30 cellular contexts compared by ENCODE assay signal in the genomic region with DNA sequence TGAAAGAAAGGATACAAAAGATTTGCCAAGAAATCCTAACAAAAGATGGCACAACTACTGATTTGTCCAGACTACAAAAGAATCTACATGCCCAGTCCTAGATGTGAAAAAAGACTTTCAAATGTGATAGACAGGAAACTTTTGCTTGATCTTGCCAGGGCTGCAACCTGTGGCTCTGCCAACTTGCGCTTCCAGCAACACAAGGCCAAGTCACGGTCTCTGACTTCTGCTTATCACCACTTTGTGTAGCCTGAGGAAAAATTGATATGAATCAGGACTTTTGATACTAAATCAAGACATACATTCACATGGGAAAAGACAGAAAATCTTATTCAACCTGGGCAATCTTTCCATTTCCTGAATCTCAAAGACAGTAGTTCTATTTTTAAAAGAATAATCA.
"Had no signal": no experiment of that assay in that cellular context is flagged by ENCODE, and none has a peak within 500 bp of the region (broad histone marks: within the 10 kb centered on the region; RNA-seq: fewer than 3 reads in every experiment).

No MANE protein-coding gene starts in this region.

- DNase-seq: activated B cell treated with CpG ODN at 0.5 μM for 24 hours; activated CD4-positive, alpha-beta memory T cell treated with anti-CD3 and anti-CD28 coated beads for 36 hours; activated CD4-positive, alpha-beta T cell treated with anti-CD3 and anti-CD28 coated beads for 4 hours; activated CD4-positive, alpha-beta T cell treated with anti-CD3 and anti-CD28 coated beads, Interleukin-2, amount 10 ng/mL, durations not matched to agents 24 days and 14 days; activated CD4-positive, alpha-beta T cell treated with anti-CD3 and anti-CD28 coated beads, Interleukin-2, amount 50 U/mL, for 1 hour; activated CD4-positive, alpha-beta T cell treated with anti-CD3 and anti-CD28 coated beads, Interleukin-2, amount 50 U/mL, for 4 hours; activated CD4-positive, CD25-positive, alpha-beta regulatory T cell treated with anti-CD3 and anti-CD28 coated beads, Interleukin-2, amount 50 U/mL, for 72 hours; activated CD8-positive, alpha-beta memory T cell treated with anti-CD3 and anti-CD28 coated beads, Interleukin-2, amount 50 U/mL, for 4 hours; activated CD8-positive, alpha-beta T cell treated with anti-CD3 and anti-CD28 coated beads for 36 hours; activated effector memory CD4-positive, alpha-beta T cell treated with anti-CD3 and anti-CD28 coated beads, Interleukin-2, amount 50 U/mL, for 16 hours; activated gamma-delta T cell treated with Interleukin-2 at 50 U/mL for 16 hours; activated naive CD4-positive, alpha-beta T cell; activated naive CD4-positive, alpha-beta T cell treated with anti-CD3 and anti-CD28 coated beads, Interleukin-2, amount 10 ng/mL, durations not matched to agents 7 days and 5 days; activated naive CD8-positive, alpha-beta T cell treated with anti-CD3 and anti-CD28 coated beads for 36 hours; activated T-cell treated with anti-CD3 and anti-CD28 coated beads for 4 hours; activated T-cell treated with anti-CD3 and anti-CD28 coated beads, Interleukin-2, amount 50 U/mL, for 1 hour; activated T-cell treated with anti-CD3 and anti-CD28 coated beads, Interleukin-2, amount 50 U/mL, for 4 hours; activated T-cell treated with anti-CD3 and anti-CD28 coated beads, Interleukin-2, amount 50 U/mL, for 72 hours; amygdala; anterior cingulate cortex; caudate nucleus; cerebellar nuclear complex; T-helper 1 cell; T-helper 2 cell; T-helper 9 cell had no signal

- H3K36me3 ChIP-seq: ascending aorta, cardiac muscle cell had no signal

- ATAC-seq: activated CD8-positive, alpha-beta T cell treated with anti-CD3 and anti-CD28 coated beads for 36 hours; activated naive CD4-positive, alpha-beta T cell treated with anti-CD3 and anti-CD28 coated beads, Interleukin-2, amount 50 U/mL, for 72 hours; activated T-cell treated with anti-CD3 and anti-CD28 coated beads, Interleukin-2, amount 50 U/mL, for 4 hours; activated T-cell treated with anti-CD3 and anti-CD28 coated beads, Interleukin-2, amount 50 U/mL, for 72 hours; activated T-helper 17 cell treated with anti-CD3 and anti-CD28 coated beads, Interleukin-2, amount 50 U/mL, for 72 hours had no signal

- H3K27ac ChIP-seq: ascending aorta, cardiac muscle cell, VCaP had no signal

- H3K4me3 ChIP-seq: ascending aorta, cardiac muscle cell had no signal

- H3K9me3 ChIP-seq: ascending aorta had no signal

- H3K4me1 ChIP-seq: ascending aorta had no signal

- H3K27me3 ChIP-seq: ascending aorta, cardiac muscle cell had no signal
